Comparison of ENCODE assay signal across 8 cellular contexts in the genomic region with DNA sequence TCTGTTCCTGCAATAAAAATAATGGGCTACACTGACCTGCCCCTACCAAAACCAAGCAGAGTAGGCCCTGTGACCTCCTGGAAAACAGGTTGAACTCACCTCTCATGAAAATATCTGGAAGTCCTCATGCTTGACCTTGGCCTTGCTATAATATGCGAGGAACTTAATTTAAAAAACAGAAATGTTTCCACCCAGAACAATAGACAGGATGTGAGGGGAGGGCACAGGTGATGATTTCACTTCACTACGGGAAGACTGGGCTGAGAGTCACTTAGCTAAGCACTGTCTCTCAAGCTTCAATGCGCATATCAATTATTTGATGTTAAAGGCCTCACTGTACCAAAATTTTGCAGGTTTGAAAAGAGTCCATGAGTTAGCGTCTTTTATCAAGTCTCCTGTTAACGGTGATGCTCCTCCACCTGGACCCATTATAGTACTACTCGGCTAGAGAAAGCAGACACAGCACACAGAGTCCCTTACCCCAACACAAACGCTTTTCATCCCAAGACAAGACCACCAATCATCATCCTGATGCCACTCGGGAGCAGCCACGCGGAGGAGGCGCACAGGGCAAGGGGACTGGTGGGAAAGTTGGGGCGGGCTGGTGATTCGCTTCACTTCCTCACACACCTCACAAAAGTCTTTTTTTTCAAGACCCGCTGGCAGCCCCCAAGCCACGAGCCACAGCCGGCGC. TPM values are rescaled to one million over a fixed set of nuclear protein-coding genes. Genes with fewer than 3 reads are reported as not detected.
DNase-seq lines count a peak whose midpoint lies in the region; ATAC-seq, FAIRE-seq and TF ChIP-seq lines count a peak whose summit lies in the region.

No MANE protein-coding gene starts in this region.

- H3K27me3 ChIP-seq in RWPE2 (ENCODE audit: insufficient read depth, poor library complexity, severe bottlenecking): no peaks in the 10 kb centered on the region

- H3K27ac Mint-ChIP-seq in natural killer cell: peak overlapping the region; percentile 98 to 100

- H3K4me1 Mint-ChIP-seq in natural killer cell: peaks cover 57 to 62% of the 10 kb centered on the region in 2 donors

- no peaks in the 10 kb centered on the region for H3K4me1 ChIP-seq in A549
- H3K4me1 ChIP-seq in RWPE2 (ENCODE audit: insufficient read depth, poor library complexity, severe bottlenecking): no peaks in the 10 kb centered on the region

- no peak for TF ChIP-seq RAD21 in A549 (conservative IDR thresholded peaks at IDR 0.05 in 1 of 2, IDR thresholded peaks at IDR 0.05 in 1 of 2)

- POLR2A ChIA-PET in A549 (lab: Yijun Ruan, JAX): interaction anchor here (0.9 to 1.4 kb wide), 6 partner anchors 8 to 201 kb away, joined by 3 to 9 read pairs (median 3); a partner anchor contains a TSS

- peak overlapping the region; percentile 70 for H3K4me2 ChIP-seq in A549

- H3K27ac ChIP-seq in A549 (peak overlapping the region; percentile 84 to 95), RWPE2 (ENCODE audit: poor library complexity, severe bottlenecking) (peak overlapping the region; percentile 57)

- ATAC-seq in A549: peak; percentile 27 to 31; a peak in 5 of 6 replicates
- no peak; the same call in 2 of the 3 replicates for ATAC-seq in RWPE2 (ENCODE audit: low read depth)
- ATAC-seq in natural killer cell: no peak
- no peak for ATAC-seq in GM18909 (IDR thresholded peaks at IDR 0.05; ENCODE audit: poor library complexity, unreplicated experiment)
- ATAC-seq in GM18517 (IDR thresholded peaks at IDR 0.05; ENCODE audit: unreplicated experiment): no peak
- ATAC-seq in HG02610 (IDR thresholded peaks at IDR 0.05; ENCODE audit: unreplicated experiment): no peak

- H3K36me3 ChIP-seq in RWPE2 (ENCODE audit: low read depth): peaks cover 48% of the 10 kb centered on the region

- peak; percentile 4 to 20 for DNase-seq in A549 (ENCODE audit: low read depth in 1 of 2, low spot score in 1 of 2)
- no peak for DNase-seq in GM19239 (ENCODE audit: insufficient read length, low spot score)
- no peak for DNase-seq in RWPE2 (ENCODE audit: low spot score)
- peak; percentile 19 for DNase-seq in epithelial cell of esophagus (ENCODE audit: low read depth)
- no peak for DNase-seq in natural killer cell

- peak overlapping the region; percentile 99 for H3K4me3 Mint-ChIP-seq in natural killer cell

- TF ChIP-seq POLR2A in A549 (IDR thresholded peaks at IDR 0.05; ENCODE audit: low read length): no peak

- H3K27me3 Mint-ChIP-seq in natural killer cell (ENCODE audit: low read depth in 2 of 2): no peaks in the 10 kb centered on the region

- H3K9me3 ChIP-seq in A549 (peaks cover 63% of the 10 kb centered on the region), RWPE2 (ENCODE audit: severe bottlenecking) (peaks cover 26% of the 10 kb centered on the region)

- H3K9me3 Mint-ChIP-seq in natural killer cell: peaks cover 2 to 4% of the 10 kb centered on the region in 2 donors

- no peak for TF ChIP-seq CTCF in A549 (IDR thresholded peaks at IDR 0.05)
- no peak for TF ChIP-seq CTCF in RWPE2 (IDR thresholded peaks at IDR 0.05; ENCODE audit: poor library complexity, severe bottlenecking)
- no peak for TF ChIP-seq CTCF in epithelial cell of esophagus (IDR thresholded peaks at IDR 0.05; ENCODE audit: insufficient read depth, low read depth, low read length, missing control alignments)
- no peak for TF ChIP-seq CTCF in natural killer cell (IDR thresholded peaks at IDR 0.05)

- CTCF ChIA-PET in A549 (lab: Yijun Ruan, JAX): no interaction called here

- H3K36me3 Mint-ChIP-seq in natural killer cell: peaks cover 13% of the 10 kb centered on the region

- peak overlapping the region; percentile 69 for H3K4me3 ChIP-seq in A549
- peak overlapping the region; percentile 67 for H3K4me3 ChIP-seq in RWPE2 (ENCODE audit: severe bottlenecking)
- peak overlapping the region; percentile 83 for H3K4me3 ChIP-seq in epithelial cell of esophagus (ENCODE audit: low read length)

- intact Hi-C loops in natural killer cell (cut with micrococcal nuclease): no loop called here

- 9% methylated on average over 17 of the region's 17 CpGs for WGBS in A549 (ENCODE audit: missing lambda C conversion rate)

- no peak for TF ChIP-seq EP300 in A549 (IDR thresholded peaks at IDR 0.05)

- FAIRE-seq in A549 (lab: Jason Lieb, UNC) (no peak), GM19239 (lab: Jason Lieb, UNC) (peak; percentile 82)

TF ChIP-seq in A549, 52 proteins besides CTCF, POLR2A, EP300 and RAD21:
- TF ChIP-seq ESRRA (IDR thresholded peaks at IDR 0.05; ENCODE audit: borderline replicate concordance, low read length): no peak
- TF ChIP-seq HEYL (CRISPR knock-in tag; IDR thresholded peaks at IDR 0.05): no peak
- TF ChIP-seq ZSCAN20 (CRISPR knock-in tag; IDR thresholded peaks at IDR 0.05): no peak
- TF ChIP-seq, protein P1, sequence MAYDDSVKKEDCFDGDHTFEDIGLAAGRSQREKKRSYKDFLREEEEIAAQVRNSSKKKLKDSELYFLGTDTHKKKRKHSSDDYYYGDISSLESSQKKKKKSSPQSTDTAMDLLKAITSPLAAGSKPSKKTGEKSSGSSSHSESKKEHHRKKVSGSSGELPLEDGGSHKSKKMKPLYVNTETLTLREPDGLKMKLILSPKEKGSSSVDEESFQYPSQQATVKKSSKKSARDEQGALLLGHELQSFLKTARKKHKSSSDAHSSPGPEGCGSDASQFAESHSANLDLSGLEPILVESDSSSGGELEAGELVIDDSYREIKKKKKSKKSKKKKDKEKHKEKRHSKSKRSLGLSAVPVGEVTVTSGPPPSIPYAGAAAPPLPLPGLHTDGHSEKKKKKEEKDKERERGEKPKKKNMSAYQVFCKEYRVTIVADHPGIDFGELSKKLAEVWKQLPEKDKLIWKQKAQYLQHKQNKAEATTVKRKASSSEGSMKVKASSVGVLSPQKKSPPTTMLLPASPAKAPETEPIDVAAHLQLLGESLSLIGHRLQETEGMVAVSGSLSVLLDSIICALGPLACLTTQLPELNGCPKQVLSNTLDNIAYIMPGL (CRISPR knock-in tag; IDR thresholded peaks at IDR 0.05; ENCODE audit: borderline replicate concordance): no peak
- TF ChIP-seq, protein P2, sequence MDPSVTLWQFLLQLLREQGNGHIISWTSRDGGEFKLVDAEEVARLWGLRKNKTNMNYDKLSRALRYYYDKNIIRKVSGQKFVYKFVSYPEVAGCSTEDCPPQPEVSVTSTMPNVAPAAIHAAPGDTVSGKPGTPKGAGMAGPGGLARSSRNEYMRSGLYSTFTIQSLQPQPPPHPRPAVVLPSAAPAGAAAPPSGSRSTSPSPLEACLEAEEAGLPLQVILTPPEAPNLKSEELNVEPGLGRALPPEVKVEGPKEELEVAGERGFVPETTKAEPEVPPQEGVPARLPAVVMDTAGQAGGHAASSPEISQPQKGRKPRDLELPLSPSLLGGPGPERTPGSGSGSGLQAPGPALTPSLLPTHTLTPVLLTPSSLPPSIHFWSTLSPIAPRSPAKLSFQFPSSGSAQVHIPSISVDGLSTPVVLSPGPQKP (IDR thresholded peaks at IDR 0.05; ENCODE audit: low read depth, low read length): no peak
- no peak for TF ChIP-seq NPAS2 (CRISPR knock-in tag; IDR thresholded peaks at IDR 0.05; ENCODE audit: borderline replicate concordance)

RNA-seq across cellular contexts. Expression of a gene that starts 25.9 kb away (rescaled TPM):
- 13.6 and 19.7 TPM in 2 replicates for polyA plus RNA-seq in A549 (2011; rRNA removed)
- polyA plus RNA-seq in A549 (2012; cell fraction: cytosol; rRNA removed): 4.7 and 5.1 TPM in 2 replicates
- 2.3 and 3.5 TPM in 2 replicates for polyA plus RNA-seq in A549 (2012; cell fraction: nucleus; rRNA removed)
- polyA plus RNA-seq in A549 (2017; fragmentation: RNase III; extraction: RNeasy Plus Mini Kit Qiagen cat#74134 plus additional on column Dnase treatment): 19.0 to 19.7 TPM (median 19.5 TPM) in 3 replicates
- 10.5 and 11.6 TPM in 2 replicates for polyA minus RNA-seq in A549 (2011; rRNA and poly(A)+ RNA removed)
- 10 to 100 TPM; 35.0 to 49.9 (median 37.3) TPM for total RNA-seq in natural killer cell

RNA-seq across cellular contexts. Expression of a gene that starts 26.0 kb away (rescaled TPM):
- polyA plus RNA-seq in A549 (2011; rRNA removed) (42.7 and 49.3 TPM in 2 replicates), A549 (2017; fragmentation: RNase III; extraction: RNeasy Plus Mini Kit Qiagen cat#74134 plus additional on column Dnase treatment) (25.6 to 28.2 TPM (median 27.5 TPM) in 3 replicates)
- 18.8 and 20.5 TPM in 2 replicates for polyA plus RNA-seq in A549 (2012; cell fraction: cytosol; rRNA removed)
- 72.1 and 76.4 TPM in 2 replicates for polyA plus RNA-seq in A549 (2012; cell fraction: nucleus; rRNA removed)
- polyA minus RNA-seq in A549 (2011; rRNA and poly(A)+ RNA removed): 50.5 and 55.4 TPM in 2 replicates
- 10 to 100 TPM; 71.9 to 82.9 (median 81.3) TPM for total RNA-seq in natural killer cell

Comparison
In these comparisons a context has a peak if more than half of its experiments do, and no peak if none do; other contexts are left out.
1. ATAC-seq: peak in A549 (2 of 2); none in RWPE2 (single experiment), natural killer cell (0 of 3), GM18909 (single experiment), GM18517 (single experiment) and HG02610 (single experiment).
2. DNase-seq: peak in A549 (2 of 2) and epithelial cell of esophagus (single experiment); none in GM19239 (single experiment), RWPE2 (single experiment) and natural killer cell (single experiment).
3. Peak in every context shown above with its lines, with median percentiles within 50 percentile points of each other: H3K4me3 ChIP-seq.